ENCODE assay signal across 23 cellular contexts in the genomic region with DNA sequence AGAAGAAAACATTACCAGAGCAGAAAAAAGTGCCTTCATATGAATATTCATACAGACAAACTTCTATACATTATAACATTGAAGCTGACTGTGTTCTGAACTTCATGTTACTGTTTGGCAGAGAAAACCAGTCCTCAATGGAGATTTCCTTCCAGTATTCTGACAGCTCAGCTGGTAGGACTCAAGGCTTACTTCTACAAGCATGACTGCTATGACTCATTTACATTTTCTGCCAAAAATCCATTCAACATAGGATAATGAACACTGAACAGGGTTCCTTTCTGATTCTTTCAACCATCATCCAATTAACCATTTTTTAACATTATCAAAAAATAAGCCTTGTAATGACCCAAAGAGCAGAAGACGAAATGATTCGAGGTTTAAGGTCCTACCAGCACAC.
DNase-seq lines count a peak whose midpoint lies in the region; ATAC-seq, FAIRE-seq and TF ChIP-seq lines count a peak whose summit lies in the region.
"Had no signal": no experiment of that assay in that cellular context is flagged by ENCODE, and none has a peak within 500 bp of the region (broad histone marks: within the 10 kb centered on the region; RNA-seq: fewer than 3 reads in every experiment).

No MANE protein-coding gene starts in this region.

- 0 out of 3 replicates have a peak, but pooled peaks have one; percentile 25 for ATAC-seq in RWPE2 (ENCODE audit: low read depth)
- ATAC-seq: gastroesophageal sphincter, psoas muscle had no signal

- H3K4me3 ChIP-seq in RWPE2 (ENCODE audit: severe bottlenecking) = no peak overlapping the region
- H3K4me3 ChIP-seq: gastroesophageal sphincter, psoas muscle, suprapubic skin had no signal

- FAIRE-seq in urothelium cell line (lab: Jason Lieb, UNC) = no peak
- FAIRE-seq: colon had no signal

- peaks cover 32% of the 10 kb centered on the region for H3K4me1 Mint-ChIP-seq in nephron
- H3K4me1 Mint-ChIP-seq: activated CD4-positive, alpha-beta T cell treated with anti-CD3 and anti-CD28 coated beads, Interleukin-2, amount 10 ng/mL, durations not matched to agents 7 days and 5 days; endodermal cell had no signal

- H3K27ac Mint-ChIP-seq in nephron = peak overlapping the region in 2 of 3 experiments; percentile 29 to 71
- H3K27ac Mint-ChIP-seq: activated CD4-positive, alpha-beta T cell treated with anti-CD3 and anti-CD28 coated beads, Interleukin-2, amount 10 ng/mL, durations not matched to agents 7 days and 5 days; endodermal cell; T-helper 1 cell treated with Interleukin-12 subunit alpha and Interleukin-12 subunit beta and Interleukin-4 antibody, amounts not matched to agents 30 μg/mL and 1 μg/mL, for 36 hours had no signal

- peaks cover 45% of the 10 kb centered on the region for H3K27me3 ChIP-seq in RWPE2 (ENCODE audit: insufficient read depth, poor library complexity, severe bottlenecking)

- H3K9me3 ChIP-seq in RWPE2 (ENCODE audit: severe bottlenecking) = no peaks in the 10 kb centered on the region
- H3K9me3 ChIP-seq: gastroesophageal sphincter, psoas muscle, suprapubic skin had no signal

- no peaks in the 10 kb centered on the region for H3K9me3 Mint-ChIP-seq in nephron
- H3K9me3 Mint-ChIP-seq: activated CD4-positive, alpha-beta T cell treated with anti-CD3 and anti-CD28 coated beads, Interleukin-2, amount 10 ng/mL, durations not matched to agents 7 days and 5 days; T-helper 1 cell treated with Interleukin-12 subunit alpha and Interleukin-12 subunit beta and Interleukin-4 antibody, amounts not matched to agents 30 μg/mL and 1 μg/mL, for 36 hours had no signal

- no peaks in the 10 kb centered on the region for H3K36me3 ChIP-seq in RWPE2 (ENCODE audit: low read depth)
- H3K36me3 ChIP-seq: gastroesophageal sphincter, suprapubic skin had no signal

- no peak overlapping the region for H3K27ac ChIP-seq in RWPE2 (ENCODE audit: poor library complexity, severe bottlenecking)
- H3K27ac ChIP-seq: gastroesophageal sphincter, psoas muscle, suprapubic skin had no signal

- no peak overlapping the region for H3K4me3 Mint-ChIP-seq in nephron
- H3K4me3 Mint-ChIP-seq: activated CD4-positive, alpha-beta T cell treated with anti-CD3 and anti-CD28 coated beads, Interleukin-2, amount 10 ng/mL, durations not matched to agents 7 days and 5 days; endodermal cell; T-helper 1 cell treated with Interleukin-12 subunit alpha and Interleukin-12 subunit beta and Interleukin-4 antibody, amounts not matched to agents 30 μg/mL and 1 μg/mL, for 36 hours had no signal

- H3K4me1 ChIP-seq in RWPE2 (ENCODE audit: insufficient read depth, poor library complexity, severe bottlenecking) = no peaks in the 10 kb centered on the region
- H3K4me1 ChIP-seq: psoas muscle had no signal

- TF ChIP-seq CTCF in RWPE2 (IDR thresholded peaks at IDR 0.05; ENCODE audit: poor library complexity, severe bottlenecking) (no peak), nephron (IDR thresholded peaks at IDR 0.05; ENCODE audit: unreplicated experiment in 3 of 3) (no peak)

- H3K27me3 Mint-ChIP-seq in nephron (ENCODE audit: low read depth) = peaks cover 27% of the 10 kb centered on the region

- H3K36me3 Mint-ChIP-seq in nephron (ENCODE audit: low read depth) = no peaks in the 10 kb centered on the region

- DNase-seq in ELR (ENCODE audit: low read depth) = peak; percentile 7
- DNase-seq in RWPE2 (ENCODE audit: low spot score) = no peak
- peak; percentile 5 for DNase-seq in fibroblast of peridontal ligament (ENCODE audit: extremely low read depth)
- no peak for DNase-seq in urothelium cell line (ENCODE audit: low spot score)
- DNase-seq in stimulated activated CD4-positive, alpha-beta T cell treated with anti-CD3 and anti-CD28 coated beads, Interleukin-15, amount 100 ng/mL, for 24 hours = no peak
- DNase-seq in GF-D8 (lab: John Stamatoyannopoulos, UW) = no peak
- DNase-seq: activated CD4-positive, alpha-beta T cell treated with anti-CD3 and anti-CD28 coated beads, Interleukin-2, amount 10 ng/mL, durations not matched to agents 7 days and 5 days; activated CD8-positive, alpha-beta memory T cell treated with anti-CD3 and anti-CD28 coated beads, Interleukin-2, amount 50 U/mL, for 48 hours; activated gamma-delta T cell treated with Interleukin-2 at 50 U/mL for 16 hours; amygdala; DND-41; endodermal cell; left cardiac atrium; NCI-H1092 treated with DMSO at 0.1 percent for 48 hours; NCI-H524 treated with DMSO at 0.1 percent for 48 hours; psoas muscle; SIG-M5; stimulated activated CD4-positive, alpha-beta T cell treated with anti-CD3 and anti-CD28 coated beads, Interleukin-12 subunit alpha, Interleukin-12 subunit beta, amount 100 ng/mL, for 4 hours had no signal

Comparison
In these comparisons a context has a peak if more than half of its experiments do, and no peak if none do; other contexts are left out.
1. DNase-seq: peak in ELR (single experiment) and fibroblast of peridontal ligament (single experiment); none in RWPE2 (single experiment), urothelium cell line (single experiment), stimulated activated CD4-positive, alpha-beta T cell treated with anti-CD3 and anti-CD28 coated beads, Interleukin-15, amount 100 ng/mL, for 24 hours (single experiment) and GF-D8 (single experiment).